ENCODE assay signal across 19 cellular contexts in genomic region chr7:71637578-71637977, GRCh38.
DNase-seq lines count a peak whose midpoint lies in the region; ATAC-seq lines count a peak whose summit lies in the region.
"Had no signal": no experiment of that assay in that cellular context is flagged by ENCODE, and none has a peak within 500 bp of the region (broad histone marks: within the 10 kb centered on the region; RNA-seq: fewer than 3 reads in every experiment).

No MANE protein-coding gene starts in this region.

- 82 to 85% methylated on average over 6 of the region's 6 CpGs for WGBS in aorta, 2 donors

- no peak overlapping the region for H3K27ac ChIP-seq in aorta (ENCODE audit: low read depth in 1 of 2, low read length in 2 of 2)
- H3K27ac ChIP-seq: colonic mucosa, heart right ventricle, SJSA1, testis had no signal

- intact Hi-C loops in left ventricle myocardium superior (cut with micrococcal nuclease) (no loop called here), Right ventricle myocardium superior (cut with DNase I) (no loop called here), aorta (cut with DNase I) (no loop called here)

- no peak overlapping the region for H3K4me3 ChIP-seq in aorta (ENCODE audit: low read length in 2 of 2)
- H3K4me3 ChIP-seq: colonic mucosa, heart right ventricle, SJSA1, testis had no signal

- no peaks in the 10 kb centered on the region for H3K27me3 ChIP-seq in aorta (ENCODE audit: control insufficient read depth in 1 of 2, insufficient read depth in 2 of 2, low read length in 1 of 2)
- H3K27me3 ChIP-seq: colonic mucosa, heart right ventricle, SJSA1, testis had no signal

- ATAC-seq in left ventricle myocardium superior = peak; percentile 24
- no peak for ATAC-seq in Right ventricle myocardium superior (ENCODE audit: poor library complexity)
- ATAC-seq in aorta (ENCODE audit: low FRiP score) = peak; percentile 23
- ATAC-seq in GM19328 (IDR thresholded peaks at IDR 0.05; ENCODE audit: unreplicated experiment) = no peak
- no peak for ATAC-seq in GM18868 (IDR thresholded peaks at IDR 0.05; ENCODE audit: unreplicated experiment)
- ATAC-seq: activated T-cell treated with anti-CD3 and anti-CD28 coated beads, Interleukin-2, amount 50 U/mL, for 4 hours had no signal

- DNase-seq in left ventricle myocardium superior = no peak
- no peak for DNase-seq in Right ventricle myocardium superior
- DNase-seq in astrocyte of the hippocampus (ENCODE audit: low read depth, low spot score) = peak; percentile 77
- peak; percentile 47 for DNase-seq in kidney tubule cell (ENCODE audit: low spot score)
- DNase-seq in aorta = no peak
- DNase-seq in activated T-cell treated with anti-CD3 and anti-CD28 coated beads for 4 hours = no peak
- DNase-seq: activated CD4-positive, alpha-beta T cell treated with anti-CD3 and anti-CD28 coated beads, Interleukin-2, amount 50 U/mL, for 4 hours; activated T-cell treated with anti-CD3 and anti-CD28 coated beads, Interleukin-2, amount 50 U/mL, for 4 hours; CD8-positive, alpha-beta memory T cell; colonic mucosa; GDM1; heart right ventricle; left cardiac atrium; MV-4-11; naive B cell; testis had no signal

- H3K4me1 ChIP-seq in aorta (ENCODE audit: control insufficient read depth in 1 of 2, insufficient read depth in 2 of 2, low read length in 2 of 2) = no peaks in the 10 kb centered on the region
- H3K4me1 ChIP-seq: colonic mucosa, SJSA1, testis had no signal

- H3K36me3 ChIP-seq in aorta (ENCODE audit: control insufficient read depth in 1 of 2, insufficient read depth in 2 of 2, low read length in 1 of 2) = no peaks in the 10 kb centered on the region
- H3K36me3 ChIP-seq: colonic mucosa, heart right ventricle, SJSA1 had no signal

- H3K9me3 ChIP-seq in aorta (ENCODE audit: control insufficient read depth, low read length) = no peaks in the 10 kb centered on the region
- H3K9me3 ChIP-seq: colonic mucosa, heart right ventricle, SJSA1, testis had no signal

Comparison
In these comparisons a context has a peak if more than half of its experiments do, and no peak if none do; other contexts are left out.
1. ATAC-seq: peak in left ventricle myocardium superior (single experiment) and aorta (single experiment); none in Right ventricle myocardium superior (single experiment), GM19328 (single experiment) and GM18868 (single experiment).
2. DNase-seq: peak in astrocyte of the hippocampus (single experiment) and kidney tubule cell (single experiment); none in left ventricle myocardium superior (single experiment), Right ventricle myocardium superior (single experiment), aorta (0 of 2) and activated T-cell treated with anti-CD3 and anti-CD28 coated beads for 4 hours (single experiment).